14 cellular contexts compared by ENCODE assay signal in the genomic region with DNA sequence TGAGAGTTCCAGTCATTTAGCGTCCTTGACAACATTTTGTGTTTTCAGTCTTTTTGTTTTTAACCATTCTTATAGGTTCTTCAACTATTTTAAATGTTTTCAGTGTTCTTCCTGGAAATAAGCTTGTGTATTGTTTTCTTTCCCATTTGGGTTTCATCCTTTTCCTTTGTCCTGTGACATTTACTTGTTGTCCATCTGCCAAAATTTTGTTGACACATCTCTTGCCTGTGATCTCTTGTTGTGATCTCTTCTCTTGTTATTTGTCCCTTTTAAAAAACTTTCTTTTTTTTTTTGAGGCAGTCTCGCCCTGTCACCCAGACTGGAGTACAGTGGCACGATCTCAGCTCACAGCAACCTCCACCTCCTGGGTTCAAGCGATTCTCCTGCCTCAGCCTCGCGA.
"Had no signal": no experiment of that assay in that cellular context is flagged by ENCODE, and none has a peak within 500 bp of the region (broad histone marks: within the 10 kb centered on the region; RNA-seq: fewer than 3 reads in every experiment).

No MANE protein-coding gene starts in this region.

- DNase-seq: activated CD4-positive, alpha-beta T cell treated with anti-CD3 and anti-CD28 coated beads for 48 hours; activated gamma-delta T cell; activated naive CD8-positive, alpha-beta T cell treated with anti-CD3 and anti-CD28 coated beads, Interleukin-2, amount 10 ng/mL, durations not matched to agents 7 days and 5 days; aorta; kidney; left ventricle myocardium superior; pancreas; SJCRH30; small intestine; SW 1271; T-helper 9 cell; tibial artery; WERI-Rb-1 had no signal

- H3K4me3 Mint-ChIP-seq: activated naive CD8-positive, alpha-beta T cell treated with anti-CD3 and anti-CD28 coated beads, Interleukin-2, amount 10 ng/mL, durations not matched to agents 7 days and 5 days; neural crest cell had no signal

- ATAC-seq: left ventricle myocardium superior, pancreas had no signal

- H3K27me3 Mint-ChIP-seq: activated naive CD8-positive, alpha-beta T cell treated with anti-CD3 and anti-CD28 coated beads, Interleukin-2, amount 10 ng/mL, durations not matched to agents 7 days and 5 days had no signal

- H3K27ac ChIP-seq: pancreas, SJCRH30, tibial artery, WERI-Rb-1 had no signal

- H3K4me1 Mint-ChIP-seq: activated naive CD8-positive, alpha-beta T cell treated with anti-CD3 and anti-CD28 coated beads, Interleukin-2, amount 10 ng/mL, durations not matched to agents 7 days and 5 days; neural crest cell had no signal

- H3K9me3 Mint-ChIP-seq: activated naive CD8-positive, alpha-beta T cell treated with anti-CD3 and anti-CD28 coated beads, Interleukin-2, amount 10 ng/mL, durations not matched to agents 7 days and 5 days; neural crest cell had no signal

- H3K27ac Mint-ChIP-seq: activated naive CD8-positive, alpha-beta T cell treated with anti-CD3 and anti-CD28 coated beads, Interleukin-2, amount 10 ng/mL, durations not matched to agents 7 days and 5 days had no signal
